In the genomic region with DNA sequence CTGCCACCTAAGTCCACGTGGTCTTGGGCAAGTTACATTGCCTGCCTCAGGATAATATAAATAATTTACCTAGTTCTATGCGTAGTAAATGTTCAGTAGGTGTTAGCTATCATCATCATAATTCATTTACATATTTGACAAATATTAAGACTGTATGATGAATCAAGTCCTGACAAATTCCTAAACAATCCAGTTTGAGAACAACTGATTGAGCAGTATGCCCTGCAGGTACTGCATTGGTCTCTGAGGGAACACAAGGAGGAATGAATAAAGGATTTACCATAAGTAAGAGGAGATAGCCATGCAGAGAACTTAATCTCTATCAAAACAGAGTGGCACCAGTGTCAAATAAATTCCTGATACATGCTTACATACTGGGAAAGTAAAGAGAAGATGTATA, we compare ENCODE assay signal across 25 cellular contexts.
"Had no signal": no experiment of that assay in that cellular context is flagged by ENCODE, and none has a peak within 500 bp of the region (broad histone marks: within the 10 kb centered on the region; RNA-seq: fewer than 3 reads in every experiment).

No MANE protein-coding gene starts in this region.

- H3K27ac Mint-ChIP-seq: endodermal cell; immature natural killer cell; memory B cell; naive thymus-derived CD4-positive, alpha-beta T cell; natural killer cell had no signal

- DNase-seq: dermis blood vessel endothelial cell; dorsolateral prefrontal cortex; effector CD4-positive, alpha-beta T cell; effector memory CD4-positive, alpha-beta T cell; endodermal cell; erythroblast; foreskin melanocyte; gastrocnemius medialis; glutamatergic neuron; head of caudate nucleus; heart right ventricle; hippocampal formation; immature natural killer cell; islet precursor cell; left cardiac atrium; left lung; left ventricle myocardium superior; lower lobe of right lung; mesendoderm; midbrain; naive thymus-derived CD4-positive, alpha-beta T cell; natural killer cell had no signal

- H3K36me3 ChIP-seq: esophagus muscularis mucosa, gastrocnemius medialis, heart right ventricle, left lung, lower lobe of right lung had no signal

- H3K9me3 Mint-ChIP-seq: endodermal cell had no signal

- H3K27ac ChIP-seq: coronary artery, dorsolateral prefrontal cortex, esophagus muscularis mucosa, gastrocnemius medialis, heart right ventricle, left lung, lower lobe of right lung had no signal

- H3K9me3 ChIP-seq: esophagus muscularis mucosa, gastrocnemius medialis, lower lobe of right lung had no signal

- H3K4me1 ChIP-seq: esophagus muscularis mucosa, left lung, lower lobe of right lung had no signal

- H3K4me3 Mint-ChIP-seq: endodermal cell; immature natural killer cell; memory B cell; naive thymus-derived CD4-positive, alpha-beta T cell; natural killer cell had no signal

- ATAC-seq: gastrocnemius medialis; heart right ventricle; left lung; left ventricle myocardium superior; lower lobe of right lung; naive thymus-derived CD4-positive, alpha-beta T cell; natural killer cell had no signal

- H3K27me3 ChIP-seq: dorsolateral prefrontal cortex, esophagus muscularis mucosa, gastrocnemius medialis, heart right ventricle, left lung had no signal

- H3K36me3 Mint-ChIP-seq: memory B cell, natural killer cell had no signal

- H3K4me1 Mint-ChIP-seq: endodermal cell; immature natural killer cell; memory B cell; naive thymus-derived CD4-positive, alpha-beta T cell; natural killer cell had no signal

- H3K4me3 ChIP-seq: coronary artery, dorsolateral prefrontal cortex, esophagus muscularis mucosa, gastrocnemius medialis, heart right ventricle, left lung, lower lobe of right lung had no signal
